Comparison of ENCODE assay signal across 19 cellular contexts in genomic region chr4:26397086-26397485, GRCh38.
"Had no signal": no experiment of that assay in that cellular context is flagged by ENCODE, and none has a peak within 500 bp of the region (broad histone marks: within the 10 kb centered on the region; RNA-seq: fewer than 3 reads in every experiment).

No MANE protein-coding gene starts in this region.

- H3K36me3 Mint-ChIP-seq: natural killer cell had no signal

- ATAC-seq: activated CD8-positive, alpha-beta T cell treated with anti-CD3 and anti-CD28 coated beads for 36 hours; body of pancreas; left colon; mucosa of descending colon; natural killer cell; psoas muscle; stimulated activated naive CD8-positive, alpha-beta T cell treated with anti-CD3 and anti-CD28 coated beads, Interleukin-15, Interleukin-2, amounts not matched to agents 100 U/mL and 50 U/mL, for 24 hours had no signal

- H3K27me3 Mint-ChIP-seq: activated CD8-positive, alpha-beta T cell treated with anti-CD3 and anti-CD28 coated beads for 36 hours; central memory CD8-positive, alpha-beta T cell had no signal

- H3K9me3 ChIP-seq: body of pancreas, mucosa of descending colon, psoas muscle, thoracic aorta had no signal

- H3K9me3 Mint-ChIP-seq: activated CD8-positive, alpha-beta T cell treated with anti-CD3 and anti-CD28 coated beads for 36 hours; activated T-helper 1 cell treated with anti-CD3 and anti-CD28 coated beads, Interleukin-12 subunit alpha, Interleukin-12 subunit beta, Interleukin-2, Interleukin-4 antibody, amounts not matched to agents 30 ng/mL and 10 ng/mL and 1 ng/mL, durations not matched to agents 14 hours and 24 hours and 36 hours; central memory CD8-positive, alpha-beta T cell; natural killer cell had no signal

- H3K4me3 Mint-ChIP-seq: activated CD8-positive, alpha-beta T cell treated with anti-CD3 and anti-CD28 coated beads for 36 hours; activated T-helper 1 cell treated with anti-CD3 and anti-CD28 coated beads, Interleukin-12 subunit alpha, Interleukin-12 subunit beta, Interleukin-2, Interleukin-4 antibody, amounts not matched to agents 30 ng/mL and 10 ng/mL and 1 ng/mL, durations not matched to agents 14 hours and 24 hours and 36 hours; central memory CD8-positive, alpha-beta T cell; natural killer cell had no signal

- H3K36me3 ChIP-seq: thoracic aorta had no signal

- H3K27me3 ChIP-seq: body of pancreas had no signal

- H3K4me1 Mint-ChIP-seq: central memory CD8-positive, alpha-beta T cell had no signal

- DNase-seq: activated CD8-positive, alpha-beta memory T cell treated with anti-CD3 and anti-CD28 coated beads, Interleukin-2, amount 50 U/mL, for 4 hours; activated CD8-positive, alpha-beta T cell treated with anti-CD3 and anti-CD28 coated beads for 36 hours; activated naive CD4-positive, alpha-beta T cell treated with Interleukin-2 at 50 U/mL for 16 hours; amniotic stem cell; body of pancreas; foreskin fibroblast; left colon; mucosa of descending colon; natural killer cell; occipital lobe; psoas muscle; stimulated activated CD4-positive, alpha-beta T cell treated with anti-CD3 and anti-CD28 coated beads, Interleukin-4, amount 100 ng/mL, for 1 hour; stimulated activated CD8-positive, alpha-beta memory T cell treated with anti-CD3 and anti-CD28 coated beads, Interleukin-4, amount 100 ng/mL, for 48 hours; stimulated activated naive CD8-positive, alpha-beta T cell treated with anti-CD3 and anti-CD28 coated beads, Interleukin-15, Interleukin-2, amounts not matched to agents 100 U/mL and 50 U/mL, for 24 hours; T1000 had no signal

- H3K4me1 ChIP-seq: body of pancreas had no signal

- H3K27ac Mint-ChIP-seq: activated CD8-positive, alpha-beta T cell treated with anti-CD3 and anti-CD28 coated beads for 36 hours; activated T-helper 1 cell treated with anti-CD3 and anti-CD28 coated beads, Interleukin-12 subunit alpha, Interleukin-12 subunit beta, Interleukin-2, Interleukin-4 antibody, amounts not matched to agents 30 ng/mL and 10 ng/mL and 1 ng/mL, durations not matched to agents 14 hours and 24 hours and 36 hours; natural killer cell had no signal

- H3K27ac ChIP-seq: body of pancreas, psoas muscle, thoracic aorta had no signal

- H3K4me3 ChIP-seq: body of pancreas, lung, mucosa of descending colon, psoas muscle, thoracic aorta had no signal
